In genomic region chr11:23509023-23509422, GRCh38 we compare ENCODE assay signal across 14 cellular contexts.
A peak's percentile ranks its signal among the peaks of the same experiment; 100 is the strongest.
DNase-seq lines count a peak whose midpoint lies in the region; ATAC-seq and TF ChIP-seq lines count a peak whose summit lies in the region.
"Had no signal": no experiment of that assay in that cellular context is flagged by ENCODE, and none has a peak within 500 bp of the region (broad histone marks: within the 10 kb centered on the region; RNA-seq: fewer than 3 reads in every experiment).

No MANE protein-coding gene starts in this region.

- no peak overlapping the region for H3K27ac ChIP-seq in CD8-positive, alpha-beta memory T cell (ENCODE audit: low read depth, low read length)
- H3K27ac ChIP-seq: A549, pancreas, upper lobe of right lung had no signal

- DNase-seq in activated T-cell treated with anti-CD3 and anti-CD28 coated beads, Interleukin-2, amount 50 U/mL, for 72 hours = no peak
- DNase-seq in activated T-cell treated with anti-CD3 and anti-CD28 coated beads, Interleukin-2, amount 50 U/mL, for 1 hour = no peak
- DNase-seq in HT1080 (ENCODE audit: low read depth) (peak; percentile 87), choroid plexus epithelial cell (ENCODE audit: low read depth) (peak; percentile 59), skeletal muscle cell (ENCODE audit: low read depth) (peak; percentile 25), ecto neural progenitor cell (ENCODE audit: low spot score) (no peak), NOMO-1 (lab: John Stamatoyannopoulos, UW; ENCODE audit: unreplicated experiment in 2 of 2) (no peak)
- DNase-seq in CD8-positive, alpha-beta memory T cell = no peak
- DNase-seq: central memory CD4-positive, alpha-beta T cell; MV-4-11; NCI-H2227 treated with DMSO at 0.1 percent for 48 hours; pancreas; upper lobe of right lung had no signal

- H3K4me1 ChIP-seq in CD8-positive, alpha-beta memory T cell (ENCODE audit: insufficient read depth, low read length) = no peaks in the 10 kb centered on the region
- H3K4me1 ChIP-seq: A549, pancreas, upper lobe of right lung had no signal

- no peaks in the 10 kb centered on the region for H3K36me3 ChIP-seq in CD8-positive, alpha-beta memory T cell (ENCODE audit: insufficient read depth, low read length)
- H3K36me3 ChIP-seq: pancreas, upper lobe of right lung had no signal

- peaks cover 2 to 3% of the 10 kb centered on the region in 2 donors for H3K9me3 Mint-ChIP-seq in activated T-cell treated with anti-CD3 and anti-CD28 coated beads, Interleukin-2, amount 50 U/mL, for 72 hours
- H3K9me3 Mint-ChIP-seq in CD8-positive, alpha-beta memory T cell = peaks cover 0 to 27% (median 6%) of the 10 kb centered on the region in 5 donors

- no peaks in the 10 kb centered on the region for H3K36me3 Mint-ChIP-seq in activated T-cell treated with anti-CD3 and anti-CD28 coated beads, Interleukin-2, amount 50 U/mL, for 72 hours (ENCODE audit: insufficient read depth in 2 of 2)
- H3K36me3 Mint-ChIP-seq in CD8-positive, alpha-beta memory T cell = peaks cover 0 to 3% (median 0%) of the 10 kb centered on the region in 3 donors

- no peaks in the 10 kb centered on the region for H3K4me1 Mint-ChIP-seq in activated T-cell treated with anti-CD3 and anti-CD28 coated beads, Interleukin-2, amount 50 U/mL, for 72 hours (ENCODE audit: low read depth)
- no peaks in the 10 kb centered on the region for H3K4me1 Mint-ChIP-seq in CD8-positive, alpha-beta memory T cell

- H3K9me3 ChIP-seq in CD8-positive, alpha-beta memory T cell (ENCODE audit: low read length) = no peaks in the 10 kb centered on the region
- H3K9me3 ChIP-seq: A549, pancreas, upper lobe of right lung had no signal

- H3K4me3 ChIP-seq in choroid plexus epithelial cell (ENCODE audit: low read depth, low read length) (no peak overlapping the region), skeletal muscle cell (ENCODE audit: low read depth, low read length) (no peak overlapping the region)
- no peak overlapping the region for H3K4me3 ChIP-seq in CD8-positive, alpha-beta memory T cell (ENCODE audit: low read length)
- H3K4me3 ChIP-seq: A549, pancreas, upper lobe of right lung had no signal

- CTCF ChIA-PET in CD8-positive, alpha-beta memory T cell (lab: Charles Lee) = no interaction called here

- POLR2A ChIA-PET in CD8-positive, alpha-beta memory T cell (lab: Charles Lee) = no interaction called here

- H3K27me3 ChIP-seq in CD8-positive, alpha-beta memory T cell (ENCODE audit: insufficient read depth, low read length, poor library complexity, severe bottlenecking) = no peaks in the 10 kb centered on the region
- H3K27me3 ChIP-seq: pancreas, upper lobe of right lung had no signal

- no peak overlapping the region for H3K27ac Mint-ChIP-seq in activated T-cell treated with anti-CD3 and anti-CD28 coated beads, Interleukin-2, amount 50 U/mL, for 72 hours
- H3K27ac Mint-ChIP-seq in CD8-positive, alpha-beta memory T cell = peak overlapping the region in 1 of 8 donors; percentile 46

- TF ChIP-seq CTCF in choroid plexus epithelial cell (conservative IDR thresholded peaks at IDR 0.05; ENCODE audit: low read depth, low read length) = no peak

- H3K4me3 Mint-ChIP-seq in activated T-cell treated with anti-CD3 and anti-CD28 coated beads, Interleukin-2, amount 50 U/mL, for 72 hours = no peak overlapping the region
- H3K4me3 Mint-ChIP-seq in CD8-positive, alpha-beta memory T cell = no peak overlapping the region

- ATAC-seq in activated T-cell treated with anti-CD3 and anti-CD28 coated beads, Interleukin-2, amount 50 U/mL, for 72 hours (replicated peaks in 1 of 2) = peak; percentile 60 to 81
- ATAC-seq: A549, pancreas, upper lobe of right lung had no signal

- H3K27me3 Mint-ChIP-seq in activated T-cell treated with anti-CD3 and anti-CD28 coated beads, Interleukin-2, amount 50 U/mL, for 72 hours (ENCODE audit: low read depth) = no peaks in the 10 kb centered on the region
- H3K27me3 Mint-ChIP-seq in CD8-positive, alpha-beta memory T cell = no peaks in the 10 kb centered on the region

Comparison
In these comparisons a context has a peak if more than half of its experiments do, and no peak if none do; other contexts are left out.
1. DNase-seq: peak in HT1080 (single experiment), choroid plexus epithelial cell (single experiment) and skeletal muscle cell (single experiment); none in activated T-cell treated with anti-CD3 and anti-CD28 coated beads, Interleukin-2, amount 50 U/mL, for 72 hours (0 of 2), activated T-cell treated with anti-CD3 and anti-CD28 coated beads, Interleukin-2, amount 50 U/mL, for 1 hour (single experiment), CD8-positive, alpha-beta memory T cell (0 of 5), ecto neural progenitor cell (single experiment) and NOMO-1 (0 of 2).